Comparison of ENCODE assay signal across 11 cellular contexts in the genomic region with DNA sequence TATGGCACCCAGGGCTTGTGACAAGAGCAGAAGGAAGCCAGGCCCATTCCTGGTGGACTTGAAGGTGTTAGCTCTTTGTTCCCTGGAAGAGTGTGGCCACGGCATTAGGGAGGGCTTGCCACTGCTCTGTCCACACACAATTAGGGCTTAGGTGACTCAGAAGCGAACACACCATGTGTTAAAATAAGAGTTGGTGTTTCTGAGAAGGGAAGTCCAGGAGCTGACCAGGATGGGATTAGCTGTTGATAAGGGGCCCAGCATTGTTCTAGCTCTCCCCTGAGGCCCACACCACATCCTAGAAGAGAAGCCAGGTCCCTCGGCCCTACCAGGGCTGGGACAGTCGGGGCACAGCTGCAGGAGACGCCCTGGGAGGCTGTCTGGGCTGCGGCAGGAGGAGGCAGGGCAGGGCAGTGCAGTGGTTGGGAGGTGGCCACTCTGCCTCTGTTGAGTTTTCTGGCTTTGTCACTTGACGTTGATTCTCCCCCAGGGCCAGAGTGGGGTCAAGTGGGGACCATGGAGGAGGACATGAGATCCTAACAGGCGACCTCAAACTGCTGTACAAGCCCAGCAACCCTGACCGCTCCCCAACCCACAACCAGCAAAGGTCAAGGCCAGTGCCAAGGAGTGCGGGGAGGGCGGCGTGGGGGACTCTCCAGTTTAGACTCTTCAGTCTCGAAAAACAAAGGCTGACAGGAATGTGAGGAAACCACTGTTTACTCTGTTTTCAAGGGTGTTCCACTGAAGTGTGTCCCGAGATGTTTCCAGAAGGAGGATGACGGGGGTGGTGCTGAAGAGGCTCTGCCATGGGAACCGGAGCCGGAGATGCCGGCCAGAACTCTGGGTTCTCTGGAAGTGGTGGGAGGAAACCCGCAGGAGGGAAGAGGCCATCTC. TPM values are rescaled to one million over a fixed set of nuclear protein-coding genes. Genes with fewer than 3 reads are reported as not detected.
DNase-seq lines count a peak whose midpoint lies in the region; ATAC-seq and TF ChIP-seq lines count a peak whose summit lies in the region.
"Had no signal": no experiment of that assay in that cellular context is flagged by ENCODE, and none has a peak within 500 bp of the region (broad histone marks: within the 10 kb centered on the region; RNA-seq: fewer than 3 reads in every experiment).

No MANE protein-coding gene starts in this region.

- WGBS in liver = 86% methylated on average over 19 of the region's 19 CpGs

- H3K4me1 ChIP-seq in liver (ENCODE audit: control insufficient read depth in 4 of 4, insufficient read depth in 4 of 4, low read length in 3 of 4) (peaks cover 35 to 77% (median 58%) of the 10 kb centered on the region in 4 donors), subcutaneous abdominal adipose tissue (ENCODE audit: control insufficient read depth in 5 of 5, insufficient read depth in 5 of 5, low read length in 5 of 5) (peaks cover 16 to 81% (median 66%) of the 10 kb centered on the region in 5 donors)

- H3K9me3 ChIP-seq in liver (ENCODE audit: control insufficient read depth in 4 of 4, low read length in 3 of 4) (no peaks in the 10 kb centered on the region), subcutaneous abdominal adipose tissue (ENCODE audit: control insufficient read depth in 5 of 5, low read length in 5 of 5) (no peaks in the 10 kb centered on the region)

- H3K9ac ChIP-seq in liver (ENCODE audit: low read depth in 1 of 2, low read length in 2 of 2) = no peak overlapping the region
- peak overlapping the region in 2 of 5 donors; percentile 38 to 65 for H3K9ac ChIP-seq in subcutaneous abdominal adipose tissue (ENCODE audit: low read length in 5 of 5)

- no peak for ATAC-seq in HG02623 (IDR thresholded peaks at IDR 0.05; ENCODE audit: unreplicated experiment)
- ATAC-seq: Panc1 had no signal

- no peak for TF ChIP-seq RAD21 in liver (IDR thresholded peaks at IDR 0.05)

- peak overlapping the region; percentile 78 for H3K27ac ChIP-seq in cingulate gyrus (ENCODE audit: low read depth, low read length)
- H3K27ac ChIP-seq in liver (ENCODE audit: low read depth in 1 of 2, low read length in 2 of 2) = no peak overlapping the region
- H3K27ac ChIP-seq in subcutaneous abdominal adipose tissue (ENCODE audit: low read depth, low read length) = peak overlapping the region; percentile 84

- DNase-seq in MV-4-11 (lab: John Stamatoyannopoulos, UW) = peak; percentile 34
- no peak for DNase-seq in stimulated activated CD4-positive, alpha-beta T cell treated with anti-CD3 and anti-CD28 coated beads, Interleukin-4, amount 100 ng/mL, for 24 hours
- no peak for DNase-seq in KG1 (lab: John Stamatoyannopoulos, UW)
- no peak for DNase-seq in activated gamma-delta T cell (lab: John Stamatoyannopoulos, UW)
- DNase-seq: KBM-7 had no signal

- H3K4me3 ChIP-seq in liver (ENCODE audit: low read depth in 1 of 3, low read length in 3 of 3) (no peak overlapping the region), subcutaneous abdominal adipose tissue (ENCODE audit: low read depth in 1 of 5, low read length in 5 of 5) (peak overlapping the region in 2 of 5 donors; percentile 2 to 32)

- H3K27me3 ChIP-seq in liver (ENCODE audit: control insufficient read depth in 4 of 4, insufficient read depth in 4 of 4, low read length in 3 of 4) (no peaks in the 10 kb centered on the region), subcutaneous abdominal adipose tissue (ENCODE audit: control insufficient read depth in 5 of 5, insufficient read depth in 4 of 5, low read length in 5 of 5) (no peaks in the 10 kb centered on the region)

- TF ChIP-seq CTCF in liver (IDR thresholded peaks at IDR 0.05; ENCODE audit: low read depth, low read length, missing input control) = no peak

- H3K36me3 ChIP-seq in liver (ENCODE audit: control insufficient read depth in 4 of 4, insufficient read depth in 3 of 4, low read depth in 1 of 4, low read length in 3 of 4) (no peaks in the 10 kb centered on the region), subcutaneous abdominal adipose tissue (ENCODE audit: control insufficient read depth in 5 of 5, insufficient read depth in 5 of 5, low read length in 5 of 5) (no peaks in the 10 kb centered on the region)

TF ChIP-seq in liver, 16 proteins besides CTCF, POLR2A, EP300 and RAD21:
- TF ChIP-seq NR2F2 (IDR thresholded peaks at IDR 0.05) (peak; percentile 12), SP1 (IDR thresholded peaks at IDR 0.05) (no peak), YY1 (IDR thresholded peaks at IDR 0.05) (no peak)

RNA-seq across cellular contexts. Expression of a gene that starts 16.8 kb away (rescaled TPM):
- under 1 TPM in 1 of 2 donors, not detected in 1; 0.75 TPM for total RNA-seq in liver
- polyA plus RNA-seq in liver = 1 to 10 TPM; 1.3 to 4.8 TPM

RNA-seq across cellular contexts. Expression of a gene that starts 42.9 kb away (rescaled TPM):
- 10 to 100 TPM in 1 of 2 donors, under 1 TPM in 1; 0.33 to 37.7 TPM for total RNA-seq in liver
- polyA plus RNA-seq in liver = 10 to 100 TPM; 20.4 to 33.2 TPM

RNA-seq across cellular contexts. Expression of a gene that starts 42.9 kb away (rescaled TPM):
- not detected for total RNA-seq in liver
- not detected for polyA plus RNA-seq in liver
- total RNA-seq: mononuclear cell had no signal

Comparison
In these comparisons a context has a peak if more than half of its experiments do, and no peak if none do; other contexts are left out.
1. H3K27ac ChIP-seq: peak in cingulate gyrus (single experiment) and subcutaneous abdominal adipose tissue (single experiment); none in liver (0 of 2).